8 cellular contexts compared by ENCODE assay signal in genomic region chr17:42025191-42025579, GRCh38. TPM values are rescaled to one million over a fixed set of nuclear protein-coding genes. Genes with fewer than 3 reads are reported as not detected.
A peak's percentile ranks its signal among the peaks of the same experiment; 100 is the strongest.
DNase-seq lines count a peak whose midpoint lies in the region; ATAC-seq and TF ChIP-seq lines count a peak whose summit lies in the region.

No MANE protein-coding gene starts in this region.

- H3K9me3 ChIP-seq in RWPE2 (ENCODE audit: severe bottlenecking), result no peaks in the 10 kb centered on the region
- H3K9me3 ChIP-seq in heart right ventricle, result no peaks in the 10 kb centered on the region
- H3K9me3 ChIP-seq in gastrocnemius medialis, result no peaks in the 10 kb centered on the region

- H3K36me3 ChIP-seq in RWPE2 (ENCODE audit: low read depth) (peaks cover 23% of the 10 kb centered on the region), heart right ventricle (peaks cover 0 to 37% (median 25%) of the 10 kb centered on the region in 9 donors), gastrocnemius medialis (peaks cover 0 to 23% of the 10 kb centered on the region in 2 donors)

- H3K27ac ChIP-seq in RWPE2 (ENCODE audit: poor library complexity, severe bottlenecking) (peak overlapping the region; percentile 63), heart right ventricle (peak overlapping the region in 8 of 10 donors; percentile 41 to 88 (median 71)), gastrocnemius medialis (peak overlapping the region; percentile 64 to 76 (median 71))

- ATAC-seq in GM21515 (IDR thresholded peaks at IDR 0.05; ENCODE audit: unreplicated experiment) (peak; percentile 11), RWPE2 (ENCODE audit: low read depth) (no peak), heart right ventricle (peak in 1 of 8 donors; percentile 7), gastrocnemius medialis (no peak), GM21447 (IDR thresholded peaks at IDR 0.05; ENCODE audit: unreplicated experiment) (no peak)

- H3K4me3 ChIP-seq in RWPE2 (ENCODE audit: severe bottlenecking), result no peak overlapping the region
- no peak overlapping the region for H3K4me3 ChIP-seq in heart right ventricle
- no peak overlapping the region for H3K4me3 ChIP-seq in gastrocnemius medialis
- H3K4me3 ChIP-seq in foreskin fibroblast (ENCODE audit: low read depth in 1 of 2, low read length in 2 of 2), result no peak overlapping the region

- in situ Hi-C loops in gastrocnemius medialis (cut with MboI; ENCODE audit: low sequenced_read_pairs in 4 of 4), result loop anchor here (5.0 to 10.0 kb wide), 3 partner anchors 80 to 90 kb away; partner anchors contain the start of gene DHX58 (in 3 of the 4)

- intact Hi-C loops in heart right ventricle (cut with DNase I), result loop anchor here in 8 of 10 donors (1.0 to 10.0 kb wide), 11 partner anchors 25 to 160 kb away; partner anchors contain the start of genes C17orf113 (in 1 of the 8), DHX58 (in 1 of the 8), HCRT (in 1 of the 8) and KCNH4 (in 1 of the 8)
- intact Hi-C loops in gastrocnemius medialis (cut with DNase I; ENCODE audit: low total_unique reads), result loop anchor here (1.0 to 2.0 kb wide), 4 partner anchors 26 to 91 kb away; partner anchors contain the start of gene C17orf113

- peak; percentile 75 for TF ChIP-seq CTCF in RWPE2 (IDR thresholded peaks at IDR 0.05; ENCODE audit: poor library complexity, severe bottlenecking)
- TF ChIP-seq CTCF in heart right ventricle (IDR thresholded peaks at IDR 0.05), result peak in 2 of 9 donors; percentile 3 to 19
- peak in 1 of 5 experiments; percentile 2 for TF ChIP-seq CTCF in gastrocnemius medialis (IDR thresholded peaks at IDR 0.05 in 4 of 5, conservative IDR thresholded peaks at IDR 0.05 in 1 of 5)
- no peak for TF ChIP-seq CTCF in foreskin fibroblast (IDR thresholded peaks at IDR 0.05; ENCODE audit: low read depth, low read length)

- H3K27me3 ChIP-seq in RWPE2 (ENCODE audit: insufficient read depth, poor library complexity, severe bottlenecking), result no peaks in the 10 kb centered on the region
- H3K27me3 ChIP-seq in heart right ventricle, result peaks cover 0 to 13% (median 0%) of the 10 kb centered on the region in 7 donors
- no peaks in the 10 kb centered on the region for H3K27me3 ChIP-seq in gastrocnemius medialis

- TF ChIP-seq POLR2A in gastrocnemius medialis (IDR thresholded peaks at IDR 0.05), result no peak

- DNase-seq in RWPE2 (ENCODE audit: low spot score) (no peak), heart right ventricle (no peak), gastrocnemius medialis (no peak), foreskin fibroblast (no peak), NCI-H2227 treated with DMSO at 0.1 percent for 48 hours (lab: John Stamatoyannopoulos, UW) (no peak), occipital lobe (lab: John Stamatoyannopoulos, UW) (no peak)

- peaks cover 13% of the 10 kb centered on the region for H3K4me1 ChIP-seq in RWPE2 (ENCODE audit: insufficient read depth, poor library complexity, severe bottlenecking)
- peaks cover 12 to 47% (median 30%) of the 10 kb centered on the region in 9 donors for H3K4me1 ChIP-seq in heart right ventricle
- H3K4me1 ChIP-seq in gastrocnemius medialis, result peaks cover 28 to 29% of the 10 kb centered on the region in 2 donors

- 69 to 71% methylated on average over 8 of the region's 8 CpGs for WGBS in heart right ventricle, 2 donors

RNA-seq across cellular contexts. Expression of gene NKIRAS2, which starts 5.3 kb away (rescaled TPM):
- total RNA-seq in heart right ventricle (10 to 100 TPM; 50.1 to 64.1 (median 57.2) TPM), gastrocnemius medialis (10 to 100 TPM; 48.8 to 77.0 (median 63.4) TPM), occipital lobe (31.5 TPM)
- 10 to 100 TPM; 51.4 to 61.2 TPM for polyA plus RNA-seq in heart right ventricle

RNA-seq across cellular contexts. Expression of gene DNAJC7, which starts 7.9 kb away (rescaled TPM):
- 10 to 100 TPM; 68.8 to 90.0 (median 80.5) TPM for total RNA-seq in heart right ventricle
- polyA plus RNA-seq in heart right ventricle, result 100 to 1,000 TPM in 1 of 2 donors, 10 to 100 TPM in 1; 93.7 to 121 TPM
- total RNA-seq in gastrocnemius medialis, result 10 to 100 TPM; 64.4 to 78.9 (median 66.4) TPM
- 78.0 TPM for total RNA-seq in occipital lobe

RNA-seq across cellular contexts. Expression of gene C17orf113, which starts 25.2 kb away (rescaled TPM):
- 1 to 10 TPM in 3 of 10 donors, under 1 TPM in 7; 0.46 to 1.2 (median 0.88) TPM for total RNA-seq in heart right ventricle
- 1 to 10 TPM in 1 of 2 donors, under 1 TPM in 1; 0.26 to 1.2 TPM for polyA plus RNA-seq in heart right ventricle
- total RNA-seq in gastrocnemius medialis, result under 1 TPM; 0.13 to 0.86 (median 0.38) TPM
- 3.7 TPM for total RNA-seq in occipital lobe

RNA-seq across cellular contexts. Expression of gene CNP, which starts 58.6 kb away (rescaled TPM):
- total RNA-seq in heart right ventricle (10 to 100 TPM; 19.4 to 42.7 (median 26.2) TPM), gastrocnemius medialis (10 to 100 TPM; 15.1 to 26.2 (median 20.4) TPM), occipital lobe (40.7 TPM)
- 10 to 100 TPM; 17.2 to 25.6 TPM for polyA plus RNA-seq in heart right ventricle
